Comparison of ENCODE assay signal across 8 cellular contexts in the genomic region with DNA sequence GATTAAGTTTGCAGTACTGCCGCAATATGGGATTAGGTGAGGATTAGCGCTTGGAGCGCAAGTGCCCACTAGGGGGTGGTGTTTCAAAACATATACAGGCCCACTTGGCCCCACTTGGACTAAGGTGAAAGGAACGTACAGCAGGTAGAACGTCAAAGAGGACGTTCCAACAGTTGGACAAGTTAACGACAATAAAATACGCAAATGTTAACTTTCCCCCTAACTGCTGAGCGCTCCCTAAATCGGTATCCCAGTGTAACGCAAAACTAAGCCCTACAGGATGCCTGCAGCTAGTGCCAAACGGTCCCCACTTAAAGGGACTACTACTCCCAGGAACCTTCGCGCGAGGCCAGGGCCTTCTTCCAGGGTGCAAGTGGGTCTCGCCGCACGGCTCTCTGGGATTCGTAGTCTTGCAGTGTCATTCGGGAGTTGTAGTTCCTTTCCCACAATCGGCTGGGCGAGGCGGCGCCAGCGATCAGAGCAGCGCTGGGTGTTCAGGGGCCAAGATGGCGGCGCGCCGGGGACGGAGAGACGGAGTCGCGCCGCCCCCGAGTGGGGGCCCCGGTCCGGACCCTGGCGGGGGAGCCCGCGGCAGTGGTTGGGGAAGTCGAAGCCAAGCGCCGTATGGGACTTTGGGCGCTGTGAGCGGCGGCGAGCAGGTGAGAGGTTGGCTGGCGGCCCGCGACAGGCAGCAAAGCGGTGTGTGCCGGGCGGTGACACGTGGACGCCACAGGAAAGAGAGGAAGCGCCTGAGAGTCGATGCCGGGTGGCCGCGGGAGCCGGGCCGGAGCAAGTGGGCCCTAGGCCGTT. TPM values are rescaled to one million over a fixed set of nuclear protein-coding genes. Genes with fewer than 3 reads are reported as not detected.
A peak's percentile ranks its signal among the peaks of the same experiment; 100 is the strongest.
DNase-seq lines count a peak whose midpoint lies in the region; ATAC-seq, FAIRE-seq and TF ChIP-seq lines count a peak whose summit lies in the region.

PPRC1 (plus strand) TSS at position 478 of the 810 bp plus-strand sequence; CDS start at position 507, 29 bp downstream.

- H3K4me1 ChIP-seq in A673 (ENCODE audit: insufficient read depth, low read length, poor library complexity, severe bottlenecking) = peaks cover 22% of the 10 kb centered on the region
- H3K4me1 ChIP-seq in body of pancreas = peaks cover 28% of the 10 kb centered on the region
- H3K4me1 ChIP-seq in sigmoid colon = peaks cover 0 to 38% (median 34%) of the 10 kb centered on the region in 4 donors

- TF ChIP-seq CTCF in A673 (conservative IDR thresholded peaks at IDR 0.05; ENCODE audit: low read depth, low read length) = peak; percentile 96
- peak; percentile 87 to 99 (median 92) for TF ChIP-seq CTCF in body of pancreas (IDR thresholded peaks at IDR 0.05)
- TF ChIP-seq CTCF in sigmoid colon (IDR thresholded peaks at IDR 0.05) = peak; percentile 87 to 98 (median 93)

- peaks cover 6% of the 10 kb centered on the region for H3K36me3 ChIP-seq in A673 (ENCODE audit: insufficient read depth, low read length, poor library complexity, severe bottlenecking)
- H3K36me3 ChIP-seq in body of pancreas (replicated peaks in 1 of 2; ENCODE audit: insufficient read depth in 1 of 2, low read depth in 2 of 2) = no peaks in the 10 kb centered on the region
- peaks cover 0 to 3% (median 2%) of the 10 kb centered on the region in 4 donors for H3K36me3 ChIP-seq in sigmoid colon

- H3K4me3 ChIP-seq in A673 (ENCODE audit: low read depth, low read length, poor library complexity, severe bottlenecking) = peak within 1 kb of the TSS; percentile 95
- peak within 1 kb of the TSS; percentile 84 to 86 for H3K4me3 ChIP-seq in body of pancreas
- peak within 1 kb of the TSS; percentile 80 to 96 (median 86) for H3K4me3 ChIP-seq in sigmoid colon

- H3K27me3 ChIP-seq in A673 (replicated peaks; ENCODE audit: insufficient read depth, low read depth, low read length, poor library complexity) (no peaks in the 10 kb centered on the region), body of pancreas (no peaks in the 10 kb centered on the region), sigmoid colon (no peaks in the 10 kb centered on the region)

- TSS peak; percentile 47 for BruUV-seq in A673 (replicated peaks; lab: Mats Ljungman, UMichigan)

- 0% methylated on average over 33 to 63 of the region's 64 CpGs for WGBS in body of pancreas, 2 donors
- 0% methylated on average over 64 of the region's 64 CpGs for WGBS in sigmoid colon, 2 donors

- TF ChIP-seq EP300 in sigmoid colon (IDR thresholded peaks at IDR 0.05) = peak in 2 of 4 donors; percentile 32 to 50

- POLR2A ChIA-PET in A673 (lab: Charles Lee; ENCODE audit: low non-redundant PET) = interaction anchor here (0.6 kb wide), 1 partner anchor 643 kb away, joined by 3 read pairs; no protein-coding TSS in a partner anchor

- peak; percentile 100 for DNase-seq in A673 (ENCODE audit: low spot score)
- DNase-seq in NCI-H2107 treated with DMSO at 0.1 percent for 48 hours (lab: John Stamatoyannopoulos, UW; ENCODE audit: unreplicated experiment) = peak; percentile 92
- peak; percentile 98 to 99 (median 98) for DNase-seq in body of pancreas
- peak; percentile 97 for DNase-seq in iPS DF 19.7 (ENCODE audit: low read depth, low spot score)
- peak; percentile 99 for DNase-seq in sigmoid colon

- intact Hi-C loops in A673 (cut with micrococcal nuclease; ENCODE audit: unreplicated experiment) (loop anchor here (1.0 to 2.0 kb wide), 2 partner anchors 11 to 20 kb away; partner anchors contain the start of gene NOLC1), body of pancreas (cut with DNase I) (no loop called here), sigmoid colon (cut with DNase I) (loop anchor here (1.0 kb wide), 1 partner anchor 20 kb away; the partner anchor contains the start of gene NOLC1)

- TF ChIP-seq POLR2A in GM18526 (IDR thresholded peaks at IDR 0.05; ENCODE audit: extremely low read depth, insufficient read length) (peak; percentile 86), body of pancreas (IDR thresholded peaks at IDR 0.05) (peak; percentile 36 to 82 (median 77)), sigmoid colon (IDR thresholded peaks at IDR 0.05) (peak; percentile 37 to 53)

- ATAC-seq in HG03066 (IDR thresholded peaks at IDR 0.05; ENCODE audit: low read depth, unreplicated experiment) = peak; percentile 90
- peak; percentile 97 for ATAC-seq in body of pancreas

- no peaks in the 10 kb centered on the region for H3K9me3 ChIP-seq in A673 (ENCODE audit: low read depth, low read length, poor library complexity, severe bottlenecking)
- no peaks in the 10 kb centered on the region for H3K9me3 ChIP-seq in body of pancreas
- H3K9me3 ChIP-seq in sigmoid colon = no peaks in the 10 kb centered on the region

- CTCF ChIA-PET in A673 (lab: Charles Lee) = no interaction called here

- H3K27ac ChIP-seq in A673 (ENCODE audit: low read depth, low read length, poor library complexity, severe bottlenecking) = peak within 1 kb of the TSS; percentile 97
- peak within 1 kb of the TSS; percentile 82 to 91 (median 86) for H3K27ac ChIP-seq in body of pancreas
- peak within 1 kb of the TSS; percentile 93 to 99 (median 96) for H3K27ac ChIP-seq in sigmoid colon

- FAIRE-seq in TTC549 (lab: Jason Lieb, UNC) = peak; percentile 68

RNA-seq across cellular contexts. Expression of gene PPRC1, which starts in this region (rescaled TPM):
- total RNA-seq in A673 (2021) (93.8 and 103 TPM in 2 replicates), body of pancreas (10 to 100 TPM; 17.9 to 37.6 TPM), sigmoid colon (10 to 100 TPM; 11.0 to 39.9 (median 13.0) TPM)
- polyA plus RNA-seq in sigmoid colon = 10 to 100 TPM in 1 of 3 donors, 1 to 10 TPM in 2; 4.2 to 22.2 (median 4.2) TPM

Comparison
In these comparisons a context has a peak if more than half of its experiments do, and no peak if none do; other contexts are left out.
1. Peak in every context shown above with its lines: DNase-seq, ATAC-seq, H3K4me3 ChIP-seq and H3K27ac ChIP-seq.